ENCODE assay signal across 10 cellular contexts in genomic region chr10:26781797-26782196, GRCh38.
DNase-seq lines count a peak whose midpoint lies in the region; ATAC-seq and TF ChIP-seq lines count a peak whose summit lies in the region.
"Had no signal": no experiment of that assay in that cellular context is flagged by ENCODE, and none has a peak within 500 bp of the region (broad histone marks: within the 10 kb centered on the region; RNA-seq: fewer than 3 reads in every experiment).

No MANE protein-coding gene starts in this region.

- peak; percentile 55 for DNase-seq in EH (ENCODE audit: low read depth)
- DNase-seq in activated T-helper 2 cell treated with anti-CD3 and anti-CD28 coated beads, Interferon-gamma antibody, Interleukin-2, Interleukin-4, amounts not matched to agents 10 μg/mL and 5 μg/mL and 100 μg/mL, durations not matched to agents 14 hours and 24 hours and 36 hours (ENCODE audit: low spot score): no peak
- DNase-seq in myocyte (ENCODE audit: low read depth): peak; percentile 9
- DNase-seq in Ammon's horn (ENCODE audit: low spot score): no peak
- no peak for DNase-seq in upper lobe of right lung
- no peak for DNase-seq in NCI-H2107 treated with DMSO at 0.1 percent for 48 hours (lab: John Stamatoyannopoulos, UW; ENCODE audit: unreplicated experiment)
- DNase-seq in NCI-H748 treated with DMSO at 0.1 percent for 48 hours (lab: John Stamatoyannopoulos, UW): no peak
- DNase-seq: heart left ventricle, upper lobe of left lung had no signal

- peaks cover 16% of the 10 kb centered on the region for H3K4me1 ChIP-seq in upper lobe of right lung

- ATAC-seq in HG02852 (IDR thresholded peaks at IDR 0.05; ENCODE audit: unreplicated experiment) (peak; percentile 16), upper lobe of right lung (no peak)

- no peaks in the 10 kb centered on the region for H3K36me3 ChIP-seq in upper lobe of right lung
- H3K36me3 ChIP-seq: upper lobe of left lung had no signal

- no peak overlapping the region for H3K27ac ChIP-seq in upper lobe of right lung
- H3K27ac ChIP-seq: heart left ventricle, upper lobe of left lung had no signal

- H3K4me1 Mint-ChIP-seq in activated T-helper 2 cell treated with anti-CD3 and anti-CD28 coated beads, Interferon-gamma antibody, Interleukin-2, Interleukin-4, amounts not matched to agents 10 μg/mL and 5 μg/mL and 100 μg/mL, durations not matched to agents 14 hours and 24 hours and 36 hours (ENCODE audit: low read depth): peaks cover 45% of the 10 kb centered on the region

- H3K9me3 ChIP-seq in upper lobe of right lung: no peaks in the 10 kb centered on the region
- H3K9me3 ChIP-seq: heart left ventricle, upper lobe of left lung had no signal

- H3K27ac Mint-ChIP-seq in activated T-helper 2 cell treated with anti-CD3 and anti-CD28 coated beads, Interferon-gamma antibody, Interleukin-2, Interleukin-4, amounts not matched to agents 10 μg/mL and 5 μg/mL and 100 μg/mL, durations not matched to agents 14 hours and 24 hours and 36 hours: peak overlapping the region; percentile 51

- no peak for TF ChIP-seq CTCF in upper lobe of right lung (IDR thresholded peaks at IDR 0.05)

- no peaks in the 10 kb centered on the region for H3K9me3 Mint-ChIP-seq in activated T-helper 2 cell treated with anti-CD3 and anti-CD28 coated beads, Interferon-gamma antibody, Interleukin-2, Interleukin-4, amounts not matched to agents 10 μg/mL and 5 μg/mL and 100 μg/mL, durations not matched to agents 14 hours and 24 hours and 36 hours

- peaks cover 10% of the 10 kb centered on the region for H3K36me3 Mint-ChIP-seq in activated T-helper 2 cell treated with anti-CD3 and anti-CD28 coated beads, Interferon-gamma antibody, Interleukin-2, Interleukin-4, amounts not matched to agents 10 μg/mL and 5 μg/mL and 100 μg/mL, durations not matched to agents 14 hours and 24 hours and 36 hours (ENCODE audit: low read depth)

- no peaks in the 10 kb centered on the region for H3K27me3 ChIP-seq in upper lobe of right lung
- H3K27me3 ChIP-seq: heart left ventricle, upper lobe of left lung had no signal

- H3K27me3 Mint-ChIP-seq in activated T-helper 2 cell treated with anti-CD3 and anti-CD28 coated beads, Interferon-gamma antibody, Interleukin-2, Interleukin-4, amounts not matched to agents 10 μg/mL and 5 μg/mL and 100 μg/mL, durations not matched to agents 14 hours and 24 hours and 36 hours (ENCODE audit: low read depth): no peaks in the 10 kb centered on the region

- H3K4me3 Mint-ChIP-seq in activated T-helper 2 cell treated with anti-CD3 and anti-CD28 coated beads, Interferon-gamma antibody, Interleukin-2, Interleukin-4, amounts not matched to agents 10 μg/mL and 5 μg/mL and 100 μg/mL, durations not matched to agents 14 hours and 24 hours and 36 hours (ENCODE audit: low read depth): no peak overlapping the region

- intact Hi-C loops in activated T-helper 2 cell treated with anti-CD3 and anti-CD28 coated beads, Interferon-gamma antibody, Interleukin-2, Interleukin-4, amounts not matched to agents 10 μg/mL and 5 μg/mL and 100 μg/mL, durations not matched to agents 14 hours and 24 hours and 36 hours (cut with micrococcal nuclease): loop anchor here (5.0 kb wide), 1 partner anchor 76 kb away; no protein-coding TSS in a partner anchor
- intact Hi-C loops in upper lobe of right lung (cut with DNase I): no loop called here

- H3K4me3 ChIP-seq in upper lobe of right lung: no peak overlapping the region
- H3K4me3 ChIP-seq: heart left ventricle, upper lobe of left lung had no signal

Comparison
In these comparisons a context has a peak if more than half of its experiments do, and no peak if none do; other contexts are left out.
1. DNase-seq: peak in EH (single experiment) and myocyte (single experiment); none in activated T-helper 2 cell treated with anti-CD3 and anti-CD28 coated beads, Interferon-gamma antibody, Interleukin-2, Interleukin-4, amounts not matched to agents 10 μg/mL and 5 μg/mL and 100 μg/mL, durations not matched to agents 14 hours and 24 hours and 36 hours (single experiment), Ammon's horn (single experiment), upper lobe of right lung (single experiment), NCI-H2107 treated with DMSO at 0.1 percent for 48 hours (single experiment) and NCI-H748 treated with DMSO at 0.1 percent for 48 hours (single experiment).